In the genomic region with DNA sequence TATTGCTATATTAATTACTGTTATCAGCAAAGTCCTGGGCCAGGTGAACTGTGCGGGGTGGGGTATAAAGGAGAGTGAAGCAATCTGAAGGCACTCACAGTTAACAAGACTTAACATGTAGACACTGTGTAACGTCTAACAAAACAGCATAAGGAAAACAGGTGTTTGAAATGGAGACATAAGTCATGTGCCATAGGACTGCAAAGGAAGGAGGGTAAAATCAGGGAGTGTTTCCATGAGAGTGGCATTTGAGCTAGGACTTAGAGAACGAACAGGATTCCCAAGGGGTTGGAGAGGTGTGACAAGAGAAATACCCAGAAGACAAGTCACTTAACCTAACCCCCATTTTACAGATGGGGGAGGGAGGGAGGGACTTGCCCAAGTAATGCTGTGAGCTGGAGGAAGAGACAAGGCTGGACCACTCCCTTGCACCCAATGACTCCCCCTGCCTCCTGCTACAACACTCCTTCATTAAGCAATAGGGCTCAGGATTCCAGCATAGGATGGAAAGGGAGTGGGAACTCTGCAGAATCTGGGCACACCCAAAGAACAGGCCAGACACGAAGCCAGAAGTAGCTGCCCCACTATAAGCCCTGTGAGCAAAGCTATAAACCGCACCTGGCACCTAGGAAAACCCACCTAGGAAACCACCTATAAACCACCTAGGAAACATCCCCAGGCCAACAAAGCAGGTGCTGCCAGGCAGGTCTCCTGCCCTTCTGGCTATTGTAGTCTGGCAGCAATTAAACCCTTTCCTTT, we compare ENCODE assay signal across 16 cellular contexts. TPM values are rescaled to one million over a fixed set of nuclear protein-coding genes. Genes with fewer than 3 reads are reported as not detected.
DNase-seq lines count a peak whose midpoint lies in the region; ATAC-seq and TF ChIP-seq lines count a peak whose summit lies in the region.
"Had no signal": no experiment of that assay in that cellular context is flagged by ENCODE, and none has a peak within 500 bp of the region (broad histone marks: within the 10 kb centered on the region; RNA-seq: fewer than 3 reads in every experiment).

No MANE protein-coding gene starts in this region.

- peak overlapping the region in 2 of 3 donors; percentile 2 to 30 for H3K27ac Mint-ChIP-seq in CD4-positive, CD25-positive, alpha-beta regulatory T cell
- H3K27ac Mint-ChIP-seq in effector memory CD8-positive, alpha-beta T cell, result peak overlapping the region; percentile 9 to 16
- H3K27ac Mint-ChIP-seq in nephron, result peak overlapping the region in 2 of 3 experiments; percentile 4 to 40
- H3K27ac Mint-ChIP-seq: activated naive CD8-positive, alpha-beta T cell treated with anti-CD3 and anti-CD28 coated beads for 36 hours had no signal

- H3K27me3 ChIP-seq in CD4-positive, CD25-positive, alpha-beta regulatory T cell (ENCODE audit: control insufficient read depth, insufficient read depth, low read length), result no peaks in the 10 kb centered on the region
- H3K27me3 ChIP-seq in Loucy (ENCODE audit: insufficient read depth, low read length, poor library complexity, severe bottlenecking) (no peaks in the 10 kb centered on the region), right lobe of liver (no peaks in the 10 kb centered on the region)

- H3F3A ChIP-seq in Loucy (ENCODE audit: low read depth), result no peaks in the 10 kb centered on the region

- peaks cover 25 to 33% (median 28%) of the 10 kb centered on the region in 4 donors for H3K4me1 Mint-ChIP-seq in CD4-positive, CD25-positive, alpha-beta regulatory T cell
- H3K4me1 Mint-ChIP-seq in effector memory CD8-positive, alpha-beta T cell (ENCODE audit: low read depth in 2 of 2), result peaks cover 25 to 29% of the 10 kb centered on the region in 2 donors
- H3K4me1 Mint-ChIP-seq in nephron, result peaks cover 23% of the 10 kb centered on the region

- no peak for TF ChIP-seq POLR2A in right lobe of liver (IDR thresholded peaks at IDR 0.05)

- H3K9me3 ChIP-seq in CD4-positive, CD25-positive, alpha-beta regulatory T cell (ENCODE audit: control insufficient read depth in 2 of 2, low read length in 2 of 2), result no peaks in the 10 kb centered on the region
- H3K9me3 ChIP-seq in Loucy (ENCODE audit: insufficient read depth, low read depth, low read length) (no peaks in the 10 kb centered on the region), right lobe of liver (no peaks in the 10 kb centered on the region)

- H3K4me3 Mint-ChIP-seq in CD4-positive, CD25-positive, alpha-beta regulatory T cell, result peak overlapping the region in 1 of 4 donors; percentile 55
- H3K4me3 Mint-ChIP-seq in effector memory CD8-positive, alpha-beta T cell, result no peak overlapping the region
- H3K4me3 Mint-ChIP-seq in nephron, result peak overlapping the region in 1 of 3 experiments; percentile 24
- H3K4me3 Mint-ChIP-seq: activated naive CD8-positive, alpha-beta T cell treated with anti-CD3 and anti-CD28 coated beads for 36 hours had no signal

- H2AFZ ChIP-seq in Loucy (ENCODE audit: low read length), result no peak overlapping the region

- H3K4me1 ChIP-seq in CD4-positive, CD25-positive, alpha-beta regulatory T cell (ENCODE audit: control insufficient read depth, insufficient read depth, low read length, poor library complexity, severe bottlenecking), result peaks cover 7% of the 10 kb centered on the region
- peaks cover 49% of the 10 kb centered on the region for H3K4me1 ChIP-seq in Loucy (ENCODE audit: insufficient read depth, low read length, poor library complexity, severe bottlenecking)
- H3K4me1 ChIP-seq in right lobe of liver, result peaks cover 0 to 5% (median 0%) of the 10 kb centered on the region in 4 donors

- H3K36me3 Mint-ChIP-seq in CD4-positive, CD25-positive, alpha-beta regulatory T cell, result peaks cover 9% of the 10 kb centered on the region
- peaks cover 6% of the 10 kb centered on the region for H3K36me3 Mint-ChIP-seq in effector memory CD8-positive, alpha-beta T cell (ENCODE audit: insufficient read depth)
- peaks cover 3% of the 10 kb centered on the region for H3K36me3 Mint-ChIP-seq in nephron (ENCODE audit: low read depth)

- DNase-seq in CD4-positive, CD25-positive, alpha-beta regulatory T cell, result no peak
- no peak for DNase-seq in effector memory CD8-positive, alpha-beta T cell
- DNase-seq in RKO (ENCODE audit: low spot score) (no peak), right lobe of liver (no peak), HT-29 (ENCODE audit: low spot score) (no peak)
- DNase-seq in stimulated activated CD4-positive, alpha-beta T cell treated with anti-CD3 and anti-CD28 coated beads, Interleukin-4, amount 100 ng/mL, for 24 hours, result no peak
- DNase-seq: activated naive CD8-positive, alpha-beta T cell treated with anti-CD3 and anti-CD28 coated beads for 36 hours; AML-193; cerebellar nuclear complex; erythroblast; mesendoderm; NCI-H187 had no signal

- intact Hi-C loops in right lobe of liver (cut with DNase I), result no loop called here

- peaks cover 70% of the 10 kb centered on the region for H3K79me2 ChIP-seq in Loucy (ENCODE audit: insufficient read depth, low read length)

- peak overlapping the region; percentile 8 for H3K9ac ChIP-seq in Loucy (ENCODE audit: low read depth, low read length, poor library complexity, severe bottlenecking)
- H3K9ac ChIP-seq: KMS-11 had no signal

- TF ChIP-seq CTCF in Loucy (conservative IDR thresholded peaks at IDR 0.05; ENCODE audit: low read length) (no peak), nephron (IDR thresholded peaks at IDR 0.05; ENCODE audit: unreplicated experiment in 3 of 3) (no peak), right lobe of liver (IDR thresholded peaks at IDR 0.05) (no peak)

- H3K4me2 ChIP-seq in Loucy (ENCODE audit: low read depth, low read length, poor library complexity, severe bottlenecking), result peak overlapping the region; percentile 68
- H3K4me2 ChIP-seq: KMS-11 had no signal

- H3K9me3 Mint-ChIP-seq in CD4-positive, CD25-positive, alpha-beta regulatory T cell, result no peaks in the 10 kb centered on the region
- no peaks in the 10 kb centered on the region for H3K9me3 Mint-ChIP-seq in effector memory CD8-positive, alpha-beta T cell
- H3K9me3 Mint-ChIP-seq in nephron, result no peaks in the 10 kb centered on the region
- H3K9me3 Mint-ChIP-seq: activated naive CD8-positive, alpha-beta T cell treated with anti-CD3 and anti-CD28 coated beads for 36 hours had no signal

- H4K20me1 ChIP-seq in Loucy (ENCODE audit: insufficient read depth, low read length, poor library complexity, severe bottlenecking), result peaks cover 8% of the 10 kb centered on the region

- 71% methylated on average over 5 of the region's 5 CpGs for WGBS in right lobe of liver (ENCODE audit: insufficient coverage, low coverage, low lambda C conversion rate, missing lambda C conversion rate)

- ATAC-seq in CD4-positive, CD25-positive, alpha-beta regulatory T cell (ENCODE audit: low read depth in 2 of 2), result no peak
- peak; percentile 59 for ATAC-seq in effector memory CD8-positive, alpha-beta T cell (replicated peaks)
- ATAC-seq in right lobe of liver, result no peak

- no peaks in the 10 kb centered on the region for H3K9me2 ChIP-seq in Loucy (replicated peaks; ENCODE audit: low read depth, low read length)

- no peak overlapping the region for H3K27ac ChIP-seq in CD4-positive, CD25-positive, alpha-beta regulatory T cell (ENCODE audit: insufficient read depth, low read length, poor library complexity, severe bottlenecking)
- no peak overlapping the region for H3K27ac ChIP-seq in right lobe of liver
- H3K27ac ChIP-seq: KMS-11, SK-N-MC had no signal

- H3K4me3 ChIP-seq in CD4-positive, CD25-positive, alpha-beta regulatory T cell (ENCODE audit: low read depth, low read length), result no peak overlapping the region
- H3K4me3 ChIP-seq in Loucy (ENCODE audit: low read length, poor library complexity, severe bottlenecking) (peak overlapping the region; percentile 7), right lobe of liver (no peak overlapping the region)
- H3K4me3 ChIP-seq: SK-N-MC had no signal

- no peaks in the 10 kb centered on the region for H3K27me3 Mint-ChIP-seq in CD4-positive, CD25-positive, alpha-beta regulatory T cell
- H3K27me3 Mint-ChIP-seq in effector memory CD8-positive, alpha-beta T cell, result no peaks in the 10 kb centered on the region
- H3K27me3 Mint-ChIP-seq in nephron (ENCODE audit: low read depth), result no peaks in the 10 kb centered on the region
- H3K27me3 Mint-ChIP-seq: activated naive CD8-positive, alpha-beta T cell treated with anti-CD3 and anti-CD28 coated beads for 36 hours had no signal

- peaks cover 27% of the 10 kb centered on the region for H3K36me3 ChIP-seq in CD4-positive, CD25-positive, alpha-beta regulatory T cell (ENCODE audit: control insufficient read depth, insufficient read depth, low read length)
- peaks cover 14% of the 10 kb centered on the region; the same call in 1 of the 2 replicates for H3K36me3 ChIP-seq in Loucy (ENCODE audit: insufficient read depth, low read length)
- peaks cover 0 to 17% (median 1%) of the 10 kb centered on the region in 4 donors for H3K36me3 ChIP-seq in right lobe of liver

RNA-seq across cellular contexts. Expression of gene PEF1, which starts 6.6 kb away (rescaled TPM):
- 58.8 TPM for total RNA-seq in CD4-positive, CD25-positive, alpha-beta regulatory T cell
- polyA plus RNA-seq in CD4-positive, CD25-positive, alpha-beta regulatory T cell, result 100 to 1,000 TPM in 2 of 4 donors, 10 to 100 TPM in 2; 94.2 to 108 (median 101) TPM
- 10 to 100 TPM; 23.9 to 47.5 (median 32.5) TPM for total RNA-seq in right lobe of liver
- 114 and 119 TPM in 2 replicates for total RNA-seq in HT-29 (2014; rRNA removed; shearing (Covaris generic))

RNA-seq across cellular contexts. Expression of gene HCRTR1, which starts 20.6 kb away (rescaled TPM):
- total RNA-seq in CD4-positive, CD25-positive, alpha-beta regulatory T cell, result not detected
- not detected for polyA plus RNA-seq in CD4-positive, CD25-positive, alpha-beta regulatory T cell
- total RNA-seq in right lobe of liver, result not detected
- not detected in 2 replicates for total RNA-seq in HT-29 (2014; rRNA removed; shearing (Covaris generic))
- total RNA-seq: activated naive CD8-positive, alpha-beta T cell treated with anti-CD3 and anti-CD28 coated beads for 36 hours had no signal
